ENCODE assay signal across 8 cellular contexts in the genomic region with DNA sequence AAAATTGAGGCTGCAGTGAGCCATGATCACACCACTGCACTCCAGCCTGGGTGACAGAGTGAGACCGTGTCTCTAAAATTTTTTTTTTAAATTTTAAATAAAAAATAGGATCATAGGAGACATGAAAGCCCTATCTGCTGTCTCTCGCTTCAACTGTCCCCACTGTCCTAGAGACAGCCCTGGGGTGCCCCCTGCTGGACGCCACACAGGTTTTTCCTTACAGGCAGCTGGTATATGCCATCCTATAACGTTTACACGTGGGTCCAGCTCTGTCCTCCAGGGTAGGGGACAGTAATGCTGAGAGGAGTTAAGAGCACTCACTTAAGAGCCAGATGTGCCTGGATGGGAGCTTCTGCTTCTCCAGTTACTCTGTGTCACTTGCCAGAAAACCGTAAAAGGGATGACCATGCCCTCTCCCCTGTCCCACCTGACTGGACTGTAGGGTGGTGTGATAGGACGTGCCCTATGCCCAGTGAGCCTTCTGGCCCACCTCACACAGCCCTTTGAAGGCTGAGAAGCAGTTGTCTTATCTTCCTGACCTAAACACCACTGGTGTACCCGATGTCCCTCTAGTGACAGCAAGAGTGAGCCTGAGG. TPM values are rescaled to one million over a fixed set of nuclear protein-coding genes. Genes with fewer than 3 reads are reported as not detected.
DNase-seq lines count a peak whose midpoint lies in the region; ATAC-seq and TF ChIP-seq lines count a peak whose summit lies in the region.

No MANE protein-coding gene starts in this region.

- TF ChIP-seq CTCF in heart right ventricle (IDR thresholded peaks at IDR 0.05) = peak; percentile 63 to 85 (median 81)

- H3K36me3 ChIP-seq in heart right ventricle = no peaks in the 10 kb centered on the region

- no peaks in the 10 kb centered on the region for H3K9me3 ChIP-seq in heart right ventricle

- WGBS in heart right ventricle, 2 donors = 28 to 29% methylated on average over 8 of the region's 8 CpGs

- in situ Hi-C loops in G401 (cut with HindIII; ENCODE audit: low sequenced_read_pairs) = loop anchor here (25.0 kb wide), 1 partner anchor 158 kb away; the partner anchor contains the start of gene DISP3

- TF ChIP-seq POLR2A in GM18505 (IDR thresholded peaks at IDR 0.05; ENCODE audit: borderline replicate concordance, extremely low read depth, insufficient read depth, insufficient read length) = no peak

- DNase-seq in G401 (ENCODE audit: low spot score) = peak; percentile 86
- peak; percentile 76 for DNase-seq in NCI-H1105 treated with DMSO at 0.1 percent for 48 hours (lab: John Stamatoyannopoulos, UW)
- peak; percentile 74 for DNase-seq in SW480 (ENCODE audit: low spot score)
- peak; percentile 64 for DNase-seq in activated naive CD8-positive, alpha-beta T cell treated with anti-CD3 and anti-CD28 coated beads, Interleukin-2, amount 50 U/mL, for 16 hours (ENCODE audit: low read depth, low spot score)
- DNase-seq in heart right ventricle = peak; percentile 69 to 82
- peak; percentile 91 for DNase-seq in sciatic nerve (ENCODE audit: low spot score)

- peaks cover 0 to 39% (median 21%) of the 10 kb centered on the region in 9 donors for H3K4me1 ChIP-seq in heart right ventricle

- H3K4me3 ChIP-seq in heart right ventricle = no peak overlapping the region

- ATAC-seq in heart right ventricle (peak in 7 of 8 donors; percentile 30 to 59 (median 46)), sciatic nerve (peak; percentile 43), GM18505 (IDR thresholded peaks at IDR 0.05; ENCODE audit: unreplicated experiment) (no peak), GM18519 (IDR thresholded peaks at IDR 0.05; ENCODE audit: low FRiP score, unreplicated experiment) (no peak)

- intact Hi-C loops in heart right ventricle (cut with DNase I) (loop anchor here in 5 of 10 donors (5.0 to 10.0 kb wide), 6 partner anchors 168 to 608 kb away; partner anchors contain the start of genes DISP3 (in 2 of the 5) and MASP2 (in 1 of the 5)), sciatic nerve (cut with DNase I) (no loop called here)

- H3K27me3 ChIP-seq in heart right ventricle = peaks cover 3 to 71% (median 33%) of the 10 kb centered on the region in 7 donors

- H3K27ac ChIP-seq in heart right ventricle = no peak overlapping the region

RNA-seq across cellular contexts. Expression of gene FBXO2, which starts 8.5 kb away (rescaled TPM):
- total RNA-seq in G401 (2014; rRNA removed; shearing (Covaris generic)) = 138 and 175 TPM in 2 replicates
- total RNA-seq in heart right ventricle (1 to 10 TPM in 9 of 10 donors, under 1 TPM in 1; 0.70 to 5.5 (median 1.7) TPM), sciatic nerve (24.7 TPM)
- polyA plus RNA-seq in heart right ventricle = 1 to 10 TPM; 2.7 to 5.3 TPM

RNA-seq across cellular contexts. Expression of gene FBXO44, which starts 8.9 kb away (rescaled TPM):
- total RNA-seq in G401 (2014; rRNA removed; shearing (Covaris generic)) = 37.7 and 39.7 TPM in 2 replicates
- 10 to 100 TPM; 10.1 to 17.7 (median 15.8) TPM for total RNA-seq in heart right ventricle
- polyA plus RNA-seq in heart right ventricle = 10 to 100 TPM; 14.6 to 28.2 TPM
- 37.1 TPM for total RNA-seq in sciatic nerve

RNA-seq across cellular contexts. Expression of gene FBXO6, which starts 18.2 kb away (rescaled TPM):
- 3.1 TPM in 1 of 2 replicates, not detected in the other for total RNA-seq in G401 (2014; rRNA removed; shearing (Covaris generic))
- 10 to 100 TPM in 1 of 10 donors, 1 to 10 TPM in 9; 4.8 to 21.7 (median 7.9) TPM for total RNA-seq in heart right ventricle
- polyA plus RNA-seq in heart right ventricle = 10 to 100 TPM in 1 of 2 donors, 1 to 10 TPM in 1; 6.0 to 12.9 TPM
- total RNA-seq in sciatic nerve = 6.6 TPM

RNA-seq across cellular contexts. Expression of gene MAD2L2, which starts 35.2 kb away (rescaled TPM):
- 144 and 155 TPM in 2 replicates for total RNA-seq in G401 (2014; rRNA removed; shearing (Covaris generic))
- total RNA-seq in heart right ventricle (10 to 100 TPM; 10.9 to 28.5 (median 17.0) TPM), sciatic nerve (22.0 TPM)
- polyA plus RNA-seq in heart right ventricle = 10 to 100 TPM; 16.6 to 59.0 TPM

RNA-seq across cellular contexts. Expression of gene DRAXIN, which starts 45.7 kb away (rescaled TPM):
- 0.14 and 1.4 TPM in 2 replicates for total RNA-seq in G401 (2014; rRNA removed; shearing (Covaris generic))
- total RNA-seq in heart right ventricle = under 1 TPM in 8 of 10 donors, not detected in 2; 0.05 to 0.18 (median 0.12) TPM
- under 1 TPM; 0.01 to 0.07 TPM for polyA plus RNA-seq in heart right ventricle
- total RNA-seq in sciatic nerve = not detected

Comparison
In these comparisons a context has a peak if more than half of its experiments do, and no peak if none do; other contexts are left out.
1. ATAC-seq: peak in heart right ventricle (7 of 8) and sciatic nerve (single experiment); none in GM18505 (single experiment) and GM18519 (single experiment).
2. Peak in every context shown above with its lines, with median percentiles within 50 percentile points of each other: DNase-seq.